34 cellular contexts compared by ENCODE assay signal in genomic region chr1:200783926-200784325, GRCh38.
"Had no signal": no experiment of that assay in that cellular context is flagged by ENCODE, and none has a peak within 500 bp of the region (broad histone marks: within the 10 kb centered on the region; RNA-seq: fewer than 3 reads in every experiment).

No MANE protein-coding gene starts in this region.

- ATAC-seq: activated CD4-positive, alpha-beta T cell treated with anti-CD3 and anti-CD28 coated beads for 36 hours; activated CD4-positive, CD25-positive, alpha-beta regulatory T cell treated with anti-CD3 and anti-CD28 coated beads, Interleukin-2, amount 50 U/mL, for 24 hours; activated CD8-positive, alpha-beta memory T cell treated with anti-CD3 and anti-CD28 coated beads, Interleukin-2, amount 10 ng/mL, durations not matched to agents 7 days and 5 days; activated CD8-positive, alpha-beta T cell treated with anti-CD3 and anti-CD28 coated beads, Interleukin-2, amount 10 ng/mL, durations not matched to agents 7 days and 5 days; activated naive CD8-positive, alpha-beta T cell treated with anti-CD3 and anti-CD28 coated beads, Interleukin-2, amount 50 U/mL, for 24 hours; T-cell; T-helper 17 cell; WTC11 had no signal

- H3K27me3 Mint-ChIP-seq: activated CD4-positive, alpha-beta T cell treated with anti-CD3 and anti-CD28 coated beads for 36 hours; activated CD4-positive, alpha-beta T cell treated with anti-CD3 and anti-CD28 coated beads, Interleukin-2, amount 10 ng/mL, durations not matched to agents 7 days and 5 days; activated naive CD4-positive, alpha-beta T cell treated with anti-CD3 and anti-CD28 coated beads, Interleukin-2, amount 10 ng/mL, durations not matched to agents 7 days and 5 days; activated naive CD4-positive, alpha-beta T cell treated with anti-CD3 and anti-CD28 coated beads, Interleukin-2, amount 50 U/mL, for 24 hours; activated naive CD8-positive, alpha-beta T cell; activated naive CD8-positive, alpha-beta T cell treated with anti-CD3 and anti-CD28 coated beads, Interleukin-2, amount 10 ng/mL, durations not matched to agents 7 days and 5 days; activated naive CD8-positive, alpha-beta T cell treated with anti-CD3 and anti-CD28 coated beads, Interleukin-2, amount 50 U/mL, for 24 hours; activated T-cell treated with anti-CD3 and anti-CD28 coated beads, Interleukin-2, amount 50 U/mL, for 24 hours; brain; T-cell; T-helper 17 cell had no signal

- H3K4me3 Mint-ChIP-seq: activated CD4-positive, alpha-beta memory T cell treated with anti-CD3 and anti-CD28 coated beads, Interleukin-2, amount 10 ng/mL, durations not matched to agents 7 days and 5 days; activated CD4-positive, alpha-beta T cell treated with anti-CD3 and anti-CD28 coated beads for 36 hours; activated CD4-positive, alpha-beta T cell treated with anti-CD3 and anti-CD28 coated beads, Interleukin-2, amount 10 ng/mL, durations not matched to agents 7 days and 5 days; activated CD8-positive, alpha-beta memory T cell treated with anti-CD3 and anti-CD28 coated beads, Interleukin-2, amount 10 ng/mL, durations not matched to agents 7 days and 5 days; activated CD8-positive, alpha-beta T cell treated with anti-CD3 and anti-CD28 coated beads, Interleukin-2, amount 10 ng/mL, durations not matched to agents 7 days and 5 days; activated naive CD4-positive, alpha-beta T cell treated with anti-CD3 and anti-CD28 coated beads, Interleukin-2, amount 10 ng/mL, durations not matched to agents 7 days and 5 days; activated naive CD4-positive, alpha-beta T cell treated with anti-CD3 and anti-CD28 coated beads, Interleukin-2, amount 50 U/mL, for 24 hours; activated naive CD8-positive, alpha-beta T cell; activated naive CD8-positive, alpha-beta T cell treated with anti-CD3 and anti-CD28 coated beads, Interleukin-2, amount 10 ng/mL, durations not matched to agents 7 days and 5 days; activated naive CD8-positive, alpha-beta T cell treated with anti-CD3 and anti-CD28 coated beads, Interleukin-2, amount 50 U/mL, for 24 hours; activated T-cell treated with anti-CD3 and anti-CD28 coated beads, Interleukin-2, amount 50 U/mL, for 24 hours; brain; T-cell; T-helper 17 cell; T-helper 2 cell treated with Interferon-gamma antibody and Interleukin-4, amounts not matched to agents 5 μg/mL and 100 μg/mL, for 36 hours; WTC11 had no signal

- H3K4me3 ChIP-seq: ascending aorta had no signal

- H3K27me3 ChIP-seq: ascending aorta had no signal

- H3K27ac ChIP-seq: ascending aorta, WERI-Rb-1 had no signal

- H3K27ac Mint-ChIP-seq: activated CD4-positive, alpha-beta memory T cell treated with anti-CD3 and anti-CD28 coated beads, Interleukin-2, amount 10 ng/mL, durations not matched to agents 7 days and 5 days; activated CD4-positive, alpha-beta T cell treated with anti-CD3 and anti-CD28 coated beads for 36 hours; activated CD4-positive, alpha-beta T cell treated with anti-CD3 and anti-CD28 coated beads, Interleukin-2, amount 10 ng/mL, durations not matched to agents 7 days and 5 days; activated CD8-positive, alpha-beta memory T cell treated with anti-CD3 and anti-CD28 coated beads, Interleukin-2, amount 10 ng/mL, durations not matched to agents 7 days and 5 days; activated CD8-positive, alpha-beta T cell treated with anti-CD3 and anti-CD28 coated beads, Interleukin-2, amount 10 ng/mL, durations not matched to agents 7 days and 5 days; activated naive CD4-positive, alpha-beta T cell treated with anti-CD3 and anti-CD28 coated beads, Interleukin-2, amount 10 ng/mL, durations not matched to agents 7 days and 5 days; activated naive CD4-positive, alpha-beta T cell treated with anti-CD3 and anti-CD28 coated beads, Interleukin-2, amount 50 U/mL, for 24 hours; activated naive CD8-positive, alpha-beta T cell; activated naive CD8-positive, alpha-beta T cell treated with anti-CD3 and anti-CD28 coated beads, Interleukin-2, amount 10 ng/mL, durations not matched to agents 7 days and 5 days; activated naive CD8-positive, alpha-beta T cell treated with anti-CD3 and anti-CD28 coated beads, Interleukin-2, amount 50 U/mL, for 24 hours; activated T-cell treated with anti-CD3 and anti-CD28 coated beads, Interleukin-2, amount 50 U/mL, for 24 hours; activated T-helper 2 cell treated with anti-CD3 and anti-CD28 coated beads, Interferon-gamma antibody, Interleukin-2, Interleukin-4, amounts not matched to agents 10 μg/mL and 5 μg/mL and 100 μg/mL, durations not matched to agents 14 hours and 24 hours and 36 hours; T-cell; T-helper 17 cell; T-helper 2 cell treated with Interferon-gamma antibody and Interleukin-4, amounts not matched to agents 5 μg/mL and 100 μg/mL, for 36 hours had no signal

- H3K9me3 Mint-ChIP-seq: activated naive CD4-positive, alpha-beta T cell treated with anti-CD3 and anti-CD28 coated beads, Interleukin-2, amount 50 U/mL, for 24 hours; activated naive CD8-positive, alpha-beta T cell treated with anti-CD3 and anti-CD28 coated beads, Interleukin-2, amount 10 ng/mL, durations not matched to agents 7 days and 5 days; activated naive CD8-positive, alpha-beta T cell treated with anti-CD3 and anti-CD28 coated beads, Interleukin-2, amount 50 U/mL, for 24 hours; activated T-helper 2 cell treated with anti-CD3 and anti-CD28 coated beads, Interferon-gamma antibody, Interleukin-2, Interleukin-4, amounts not matched to agents 10 μg/mL and 5 μg/mL and 100 μg/mL, durations not matched to agents 14 hours and 24 hours and 36 hours; T-helper 2 cell treated with Interferon-gamma antibody and Interleukin-4, amounts not matched to agents 5 μg/mL and 100 μg/mL, for 36 hours had no signal

- H3K36me3 Mint-ChIP-seq: activated naive CD4-positive, alpha-beta T cell treated with anti-CD3 and anti-CD28 coated beads, Interleukin-2, amount 10 ng/mL, durations not matched to agents 7 days and 5 days had no signal

- H3K9me3 ChIP-seq: ascending aorta had no signal

- DNase-seq: activated CD4-positive, alpha-beta memory T cell treated with anti-CD3 and anti-CD28 coated beads, Interleukin-2, amount 10 ng/mL, durations not matched to agents 7 days and 5 days; activated CD4-positive, alpha-beta T cell treated with anti-CD3 and anti-CD28 coated beads for 1 hour; activated CD4-positive, alpha-beta T cell treated with anti-CD3 and anti-CD28 coated beads for 36 hours; activated CD4-positive, alpha-beta T cell treated with anti-CD3 and anti-CD28 coated beads for 48 hours; activated CD4-positive, alpha-beta T cell treated with anti-CD3 and anti-CD28 coated beads, Interleukin-2, amount 10 ng/mL, durations not matched to agents 7 days and 5 days; activated CD4-positive, alpha-beta T cell treated with anti-CD3 and anti-CD28 coated beads, Interleukin-2, amount 50 U/mL, for 48 hours; activated CD4-positive, CD25-positive, alpha-beta regulatory T cell; activated CD8-positive, alpha-beta memory T cell treated with anti-CD3 and anti-CD28 coated beads for 24 hours; activated CD8-positive, alpha-beta memory T cell treated with anti-CD3 and anti-CD28 coated beads, Interleukin-2, amount 10 ng/mL, durations not matched to agents 7 days and 5 days; activated CD8-positive, alpha-beta memory T cell treated with anti-CD3 and anti-CD28 coated beads, Interleukin-2, amount 50 U/mL, for 48 hours; activated CD8-positive, alpha-beta T cell treated with anti-CD3 and anti-CD28 coated beads, Interleukin-2, amount 10 ng/mL, durations not matched to agents 7 days and 5 days; activated effector memory CD4-positive, alpha-beta T cell treated with Interleukin-2 at 50 U/mL for 16 hours; activated gamma-delta T cell; activated naive CD4-positive, alpha-beta T cell treated with anti-CD3 and anti-CD28 coated beads, Interleukin-2, amount 10 ng/mL, durations not matched to agents 7 days and 5 days; activated naive CD4-positive, alpha-beta T cell treated with Interleukin-2 at 50 U/mL for 16 hours; activated naive CD8-positive, alpha-beta T cell treated with anti-CD3 and anti-CD28 coated beads, Interleukin-2, amount 10 ng/mL, durations not matched to agents 7 days and 5 days; activated naive CD8-positive, alpha-beta T cell treated with anti-CD3 and anti-CD28 coated beads, Interleukin-2, amount 50 U/mL, for 24 hours; activated T-cell treated with anti-CD3 and anti-CD28 coated beads, Interleukin-2, amount 50 U/mL, for 24 hours; activated T-cell treated with anti-CD3 and anti-CD28 coated beads, Interleukin-2, amount 50 U/mL, for 48 hours; amygdala; anterior cingulate cortex; central memory CD4-positive, alpha-beta T cell; T-cell; T-helper 17 cell; T-helper 9 cell; WERI-Rb-1 had no signal

- H3K4me1 Mint-ChIP-seq: activated CD4-positive, alpha-beta memory T cell treated with anti-CD3 and anti-CD28 coated beads, Interleukin-2, amount 10 ng/mL, durations not matched to agents 7 days and 5 days; activated CD8-positive, alpha-beta memory T cell treated with anti-CD3 and anti-CD28 coated beads, Interleukin-2, amount 10 ng/mL, durations not matched to agents 7 days and 5 days; activated naive CD4-positive, alpha-beta T cell treated with anti-CD3 and anti-CD28 coated beads, Interleukin-2, amount 10 ng/mL, durations not matched to agents 7 days and 5 days had no signal
